9 cellular contexts compared by ENCODE assay signal in the genomic region with DNA sequence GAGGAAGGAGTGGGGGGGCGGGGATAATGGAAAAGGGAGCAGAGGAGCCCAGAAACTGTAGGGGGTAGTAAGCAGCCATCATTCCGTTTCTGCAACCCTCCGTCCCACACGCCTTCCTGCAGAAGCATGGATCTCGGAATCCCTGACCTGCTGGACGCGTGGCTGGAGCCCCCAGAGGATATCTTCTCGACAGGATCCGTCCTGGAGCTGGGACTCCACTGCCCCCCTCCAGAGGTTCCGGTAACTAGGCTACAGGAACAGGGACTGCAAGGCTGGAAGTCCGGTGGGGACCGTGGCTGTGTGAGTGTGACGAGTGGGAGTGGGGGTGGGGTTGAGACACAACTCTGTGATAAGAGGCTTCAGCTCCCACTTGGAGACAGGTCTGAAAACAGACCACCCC. TPM values are rescaled to one million over a fixed set of nuclear protein-coding genes. Genes with fewer than 3 reads are reported as not detected.
DNase-seq lines count a peak whose midpoint lies in the region; ATAC-seq and TF ChIP-seq lines count a peak whose summit lies in the region.
"Had no signal": no experiment of that assay in that cellular context is flagged by ENCODE, and none has a peak within 500 bp of the region (broad histone marks: within the 10 kb centered on the region; RNA-seq: fewer than 3 reads in every experiment).

No MANE protein-coding gene starts in this region.

- TF ChIP-seq CTCF in CD8-positive, alpha-beta T cell (IDR thresholded peaks at IDR 0.05): no peak
- no peak for TF ChIP-seq CTCF in osteoblast (IDR thresholded peaks at IDR 0.05; ENCODE audit: extremely low read depth, low read depth, low read length)

- H3K4me1 ChIP-seq in CD8-positive, alpha-beta T cell (ENCODE audit: insufficient read depth, low read length): peaks cover 32% of the 10 kb centered on the region
- peaks cover 20% of the 10 kb centered on the region for H3K4me1 ChIP-seq in osteoblast (ENCODE audit: insufficient read depth, low read length)

- H3K4me1 Mint-ChIP-seq in CD8-positive, alpha-beta T cell (ENCODE audit: low read depth): peaks cover 41% of the 10 kb centered on the region
- H3K4me1 Mint-ChIP-seq in effector memory CD8-positive, alpha-beta T cell (ENCODE audit: low read depth in 2 of 2): peaks cover 31 to 34% of the 10 kb centered on the region in 2 donors

- peak overlapping the region; percentile 86 for H3K4me3 Mint-ChIP-seq in CD8-positive, alpha-beta T cell
- peak overlapping the region; percentile 96 to 99 for H3K4me3 Mint-ChIP-seq in effector memory CD8-positive, alpha-beta T cell

- H3K36me3 Mint-ChIP-seq in CD8-positive, alpha-beta T cell: peaks cover 9% of the 10 kb centered on the region
- peaks cover 8% of the 10 kb centered on the region for H3K36me3 Mint-ChIP-seq in effector memory CD8-positive, alpha-beta T cell (ENCODE audit: insufficient read depth)

- ATAC-seq in CD8-positive, alpha-beta T cell: no peak
- ATAC-seq in effector memory CD8-positive, alpha-beta T cell (replicated peaks): no peak
- ATAC-seq in GM19397 (IDR thresholded peaks at IDR 0.05; ENCODE audit: unreplicated experiment): no peak
- ATAC-seq in HG03521 (IDR thresholded peaks at IDR 0.05; ENCODE audit: unreplicated experiment): no peak

- H3K4me3 ChIP-seq in CD8-positive, alpha-beta T cell (ENCODE audit: low read depth, low read length): no peak overlapping the region
- peak overlapping the region; percentile 71 for H3K4me3 ChIP-seq in osteoblast (ENCODE audit: insufficient read depth, low read length)

- H4K20me1 ChIP-seq in osteoblast (ENCODE audit: insufficient read depth, low read length): no peaks in the 10 kb centered on the region

- H3K9me3 ChIP-seq in CD8-positive, alpha-beta T cell (ENCODE audit: low read length): no peaks in the 10 kb centered on the region
- H3K9me3 ChIP-seq in osteoblast (ENCODE audit: low read depth, low read length): no peaks in the 10 kb centered on the region

- no peaks in the 10 kb centered on the region for H3K36me3 ChIP-seq in CD8-positive, alpha-beta T cell (ENCODE audit: insufficient read depth, low read length)
- peaks cover 4% of the 10 kb centered on the region for H3K36me3 ChIP-seq in osteoblast (ENCODE audit: insufficient read depth, low read length)

- no peak for DNase-seq in CD8-positive, alpha-beta T cell
- peak; percentile 71 for DNase-seq in NCI-H69 (lab: John Stamatoyannopoulos, UW)
- no peak for DNase-seq in effector memory CD8-positive, alpha-beta T cell
- peak; percentile 61 for DNase-seq in osteoblast (ENCODE audit: insufficient read length, low spot score, missing footprints)
- DNase-seq in ureter (ENCODE audit: low spot score): no peak
- DNase-seq in cerebellum (ENCODE audit: low spot score): no peak
- DNase-seq: GOT3 had no signal

- H3K79me2 ChIP-seq in osteoblast (ENCODE audit: insufficient read depth, low read length): peaks cover 4% of the 10 kb centered on the region

- no peaks in the 10 kb centered on the region for H3K27me3 ChIP-seq in CD8-positive, alpha-beta T cell (ENCODE audit: insufficient read depth, low read length)
- H3K27me3 ChIP-seq in osteoblast (ENCODE audit: insufficient read depth, low read length): no peaks in the 10 kb centered on the region

- intact Hi-C loops in CD8-positive, alpha-beta T cell (cut with DNase I, micrococcal nuclease): no loop called here

- H2AFZ ChIP-seq in osteoblast (ENCODE audit: low read length): peak overlapping the region; percentile 81

- H3K4me2 ChIP-seq in osteoblast (ENCODE audit: insufficient read depth, low read length): peak overlapping the region; percentile 84

- no peak overlapping the region for H3K27ac ChIP-seq in CD8-positive, alpha-beta T cell (ENCODE audit: low read depth, low read length)
- H3K27ac ChIP-seq in osteoblast (ENCODE audit: low read depth, low read length): peak overlapping the region; percentile 22

- peak overlapping the region; percentile 95 for H3K27ac Mint-ChIP-seq in CD8-positive, alpha-beta T cell
- peak overlapping the region in 1 of 2 donors; percentile 98 for H3K27ac Mint-ChIP-seq in effector memory CD8-positive, alpha-beta T cell

- POLR2A ChIA-PET in CD8-positive, alpha-beta T cell (lab: Charles Lee): interaction anchor here (0.7 to 4.6 kb wide), 9 partner anchors 9 to 335 kb away, joined by 3 to 53 read pairs (median 7); a partner anchor contains a TSS

- CTCF ChIA-PET in CD8-positive, alpha-beta T cell (lab: Charles Lee): interaction anchor here (0.6 to 4.1 kb wide), 8 partner anchors 8 to 304 kb away, joined by 3 to 33 read pairs (median 19); a partner anchor contains a TSS

- no peaks in the 10 kb centered on the region for H3K9me3 Mint-ChIP-seq in CD8-positive, alpha-beta T cell
- H3K9me3 Mint-ChIP-seq in effector memory CD8-positive, alpha-beta T cell: no peaks in the 10 kb centered on the region

- no peaks in the 10 kb centered on the region for H3K27me3 Mint-ChIP-seq in CD8-positive, alpha-beta T cell (ENCODE audit: low read depth)
- no peaks in the 10 kb centered on the region for H3K27me3 Mint-ChIP-seq in effector memory CD8-positive, alpha-beta T cell

RNA-seq across cellular contexts. Expression of a gene that starts 0.7 kb away (rescaled TPM):
- 1 to 10 TPM; 3.0 to 3.7 TPM for total RNA-seq in CD8-positive, alpha-beta T cell
- total RNA-seq in osteoblast: 7.2 and 8.8 TPM in 2 replicates
- 13.9 TPM for total RNA-seq in ureter
- total RNA-seq in cerebellum: 13.8 TPM

RNA-seq across cellular contexts. Expression of a gene that starts 5.1 kb away (rescaled TPM):
- 1 to 10 TPM; 7.2 to 7.7 TPM for total RNA-seq in CD8-positive, alpha-beta T cell
- total RNA-seq in osteoblast: 96.3 and 99.0 TPM in 2 replicates
- total RNA-seq in ureter: 62.6 TPM
- 22.0 TPM for total RNA-seq in cerebellum

RNA-seq across cellular contexts. Expression of a gene that starts 9.1 kb away (rescaled TPM):
- total RNA-seq in CD8-positive, alpha-beta T cell: 10 to 100 TPM; 90.4 to 91.1 TPM
- 146 and 162 TPM in 2 replicates for total RNA-seq in osteoblast
- 103 TPM for total RNA-seq in ureter
- 29.2 TPM for total RNA-seq in cerebellum

RNA-seq across cellular contexts. Expression of a gene that starts 10.0 kb away (rescaled TPM):
- 100 to 1,000 TPM; 169 to 201 TPM for total RNA-seq in CD8-positive, alpha-beta T cell
- total RNA-seq in osteoblast: 4.7 and 6.8 TPM in 2 replicates
- 32.7 TPM for total RNA-seq in ureter
- total RNA-seq in cerebellum: 13.2 TPM

RNA-seq across cellular contexts. Expression of a gene that starts 17.7 kb away (rescaled TPM):
- 1 to 10 TPM; 1.1 to 1.2 TPM for total RNA-seq in CD8-positive, alpha-beta T cell
- total RNA-seq in osteoblast (72.0 and 78.4 TPM in 2 replicates), ureter (86.4 TPM), cerebellum (11.2 TPM)

Comparison
In these comparisons a context has a peak if more than half of its experiments do, and no peak if none do; other contexts are left out.
1. DNase-seq: peak in NCI-H69 (single experiment) and osteoblast (single experiment); none in CD8-positive, alpha-beta T cell (0 of 7), effector memory CD8-positive, alpha-beta T cell (0 of 3), ureter (single experiment) and cerebellum (single experiment).